Comparison of ENCODE assay signal across 14 cellular contexts in genomic region chrY:7701676-7702075, GRCh38.
DNase-seq lines count a peak whose midpoint lies in the region.
"Had no signal": no experiment of that assay in that cellular context is flagged by ENCODE, and none has a peak within 500 bp of the region (broad histone marks: within the 10 kb centered on the region; RNA-seq: fewer than 3 reads in every experiment).

No MANE protein-coding gene starts in this region.

- no peaks in the 10 kb centered on the region for H3K27me3 ChIP-seq in mesenchymal stem cell (ENCODE audit: control insufficient read depth in 1 of 2, insufficient read depth in 1 of 2, low read length in 2 of 2)
- H3K27me3 ChIP-seq: BLaER1 had no signal

- H3K14ac ChIP-seq in mesenchymal stem cell (ENCODE audit: low read length in 2 of 2), result no peak overlapping the region

- H2BK12ac ChIP-seq in mesenchymal stem cell (ENCODE audit: low read length in 2 of 2), result no peak overlapping the region

- peaks cover 6% of the 10 kb centered on the region for H3K27me3 Mint-ChIP-seq in dendritic cell treated with granulocyte-macrophage colony-stimulating factor and Interleukin-4, amounts not matched to agents 40 ng/mL and 50 ng/mL, for 4 days

- no peak overlapping the region for H2AK5ac ChIP-seq in mesenchymal stem cell (ENCODE audit: low read length, severe bottlenecking)

- H3K27ac ChIP-seq in mesenchymal stem cell (ENCODE audit: low read length, poor library complexity, severe bottlenecking), result no peak overlapping the region
- H3K27ac ChIP-seq: A549, BLaER1, HL-60 had no signal

- H3K27ac Mint-ChIP-seq in dendritic cell treated with granulocyte-macrophage colony-stimulating factor and Interleukin-4, amounts not matched to agents 40 ng/mL and 50 ng/mL, for 4 days, result peak overlapping the region; percentile 3
- H3K27ac Mint-ChIP-seq: CD8-positive, alpha-beta memory T cell had no signal

- H3K4ac ChIP-seq in mesenchymal stem cell (ENCODE audit: low read depth in 1 of 2, low read length in 2 of 2), result no peak overlapping the region

- H3K79me1 ChIP-seq in mesenchymal stem cell (replicated peaks; ENCODE audit: low read length, poor library complexity, severe bottlenecking), result no peaks in the 10 kb centered on the region

- no peak overlapping the region for H2BK5ac ChIP-seq in mesenchymal stem cell (ENCODE audit: low read depth, low read length, poor library complexity, severe bottlenecking)

- 38% methylated on average over 2 of the region's 4 CpGs for WGBS in mesenchymal stem cell

- no peak overlapping the region for H2BK120ac ChIP-seq in mesenchymal stem cell (ENCODE audit: low read depth, low read length)

- no peak overlapping the region for H4K91ac ChIP-seq in mesenchymal stem cell (ENCODE audit: low read length)

- H3K9me3 ChIP-seq in mesenchymal stem cell (ENCODE audit: control insufficient read depth, low read length), result no peaks in the 10 kb centered on the region
- H3K9me3 ChIP-seq: A549, BLaER1, Caco-2 had no signal

- H2AFZ ChIP-seq in mesenchymal stem cell (ENCODE audit: low read depth, low read length), result no peak overlapping the region

- no peaks in the 10 kb centered on the region for H3K9me3 Mint-ChIP-seq in dendritic cell treated with granulocyte-macrophage colony-stimulating factor and Interleukin-4, amounts not matched to agents 40 ng/mL and 50 ng/mL, for 4 days
- H3K9me3 Mint-ChIP-seq: CD8-positive, alpha-beta memory T cell had no signal

- no peak overlapping the region for H3K18ac ChIP-seq in mesenchymal stem cell (ENCODE audit: low read depth in 1 of 2, low read length in 2 of 2)

- peaks cover 6% of the 10 kb centered on the region for H3K4me1 Mint-ChIP-seq in dendritic cell treated with granulocyte-macrophage colony-stimulating factor and Interleukin-4, amounts not matched to agents 40 ng/mL and 50 ng/mL, for 4 days (ENCODE audit: low read depth)
- H3K4me1 Mint-ChIP-seq: CD8-positive, alpha-beta memory T cell had no signal

- H3K4me2 ChIP-seq in mesenchymal stem cell (ENCODE audit: low read length, poor library complexity, severe bottlenecking), result no peak overlapping the region
- H3K4me2 ChIP-seq: A549, BLaER1 had no signal

- no peak overlapping the region for H3K23ac ChIP-seq in mesenchymal stem cell (ENCODE audit: low read length in 2 of 2)

- no peaks in the 10 kb centered on the region for H3K36me3 ChIP-seq in mesenchymal stem cell (ENCODE audit: control insufficient read depth in 1 of 2, insufficient read depth in 2 of 2, low read depth in 1 of 2, low read length in 2 of 2)
- H3K36me3 ChIP-seq: BLaER1 had no signal

- intact Hi-C loops in dendritic cell treated with granulocyte-macrophage colony-stimulating factor and Interleukin-4, amounts not matched to agents 40 ng/mL and 50 ng/mL, for 4 days (cut with micrococcal nuclease), result no loop called here

- H2BK15ac ChIP-seq in mesenchymal stem cell (ENCODE audit: low read depth, poor library complexity, severe bottlenecking), result no peak overlapping the region

- no peak overlapping the region for H3K9ac ChIP-seq in mesenchymal stem cell (ENCODE audit: low read length)
- H3K9ac ChIP-seq: BLaER1 had no signal

- H3K4me3 ChIP-seq in mesenchymal stem cell (ENCODE audit: insufficient read depth in 1 of 2, low read depth in 1 of 2, low read length in 2 of 2), result no peak overlapping the region
- H3K4me3 ChIP-seq: A549, BLaER1 had no signal

- H3K4me3 Mint-ChIP-seq in dendritic cell treated with granulocyte-macrophage colony-stimulating factor and Interleukin-4, amounts not matched to agents 40 ng/mL and 50 ng/mL, for 4 days, result no peak overlapping the region
- H3K4me3 Mint-ChIP-seq: CD8-positive, alpha-beta memory T cell had no signal

- no peak overlapping the region for H4K8ac ChIP-seq in mesenchymal stem cell (ENCODE audit: low read length)

- no peaks in the 10 kb centered on the region for H3K36me3 Mint-ChIP-seq in dendritic cell treated with granulocyte-macrophage colony-stimulating factor and Interleukin-4, amounts not matched to agents 40 ng/mL and 50 ng/mL, for 4 days (ENCODE audit: low read depth)
- H3K36me3 Mint-ChIP-seq: CD8-positive, alpha-beta memory T cell had no signal

- DNase-seq in HCEC 1CT (peak; percentile 78), mesenchymal stem cell (peak; percentile 23), NCI-H2227 (lab: John Stamatoyannopoulos, UW; ENCODE audit: unreplicated experiment) (no peak), EL (no peak), NCI-H1930 (lab: John Stamatoyannopoulos, UW) (no peak), DMS79 treated with DMSO at 0.1 percent for 48 hours (lab: John Stamatoyannopoulos, UW) (no peak)
- DNase-seq: AML-193; Caco-2; CD8-positive, alpha-beta memory T cell; DMS53 had no signal

- H3K4me1 ChIP-seq in mesenchymal stem cell (ENCODE audit: control insufficient read depth, insufficient read depth, low read depth, low read length), result no peaks in the 10 kb centered on the region
- H3K4me1 ChIP-seq: A549, BLaER1, Caco-2 had no signal

Comparison
In these comparisons a context has a peak if more than half of its experiments do, and no peak if none do; other contexts are left out.
1. DNase-seq: peak in HCEC 1CT (single experiment) and mesenchymal stem cell (single experiment); none in NCI-H2227 (single experiment), EL (single experiment), NCI-H1930 (0 of 2) and DMS79 treated with DMSO at 0.1 percent for 48 hours (single experiment).